ENCODE assay signal across 5 cellular contexts in the genomic region with DNA sequence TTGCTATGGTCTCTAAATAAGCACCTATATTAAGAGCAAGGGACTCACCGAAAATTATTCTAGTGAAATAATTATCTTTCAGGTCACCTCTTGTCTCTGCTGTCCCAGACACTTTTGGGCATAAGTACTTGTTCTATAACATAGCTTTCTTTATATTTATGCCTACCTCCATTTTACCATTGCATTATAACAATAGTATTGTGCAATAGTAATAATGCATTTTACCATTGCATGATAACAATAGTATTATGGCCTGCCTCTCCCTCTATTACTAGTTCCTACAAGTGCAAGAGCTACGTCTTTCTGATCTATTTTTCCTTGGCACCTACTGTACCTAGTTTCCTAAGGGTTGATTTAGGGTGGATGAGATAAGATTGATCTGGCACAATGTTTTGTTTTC.
"Had no signal": no experiment of that assay in that cellular context is flagged by ENCODE, and none has a peak within 500 bp of the region (broad histone marks: within the 10 kb centered on the region; RNA-seq: fewer than 3 reads in every experiment).

No MANE protein-coding gene starts in this region.

- H3K4me2 ChIP-seq: KMS-11 had no signal

- FAIRE-seq: HTR-8/SVneo had no signal

- DNase-seq: KBM-7, KG1 had no signal

- H3K9ac ChIP-seq: KMS-11 had no signal

- H3K27ac ChIP-seq: HL-60, KMS-11 had no signal
